ENCODE assay signal across 14 cellular contexts in the genomic region with DNA sequence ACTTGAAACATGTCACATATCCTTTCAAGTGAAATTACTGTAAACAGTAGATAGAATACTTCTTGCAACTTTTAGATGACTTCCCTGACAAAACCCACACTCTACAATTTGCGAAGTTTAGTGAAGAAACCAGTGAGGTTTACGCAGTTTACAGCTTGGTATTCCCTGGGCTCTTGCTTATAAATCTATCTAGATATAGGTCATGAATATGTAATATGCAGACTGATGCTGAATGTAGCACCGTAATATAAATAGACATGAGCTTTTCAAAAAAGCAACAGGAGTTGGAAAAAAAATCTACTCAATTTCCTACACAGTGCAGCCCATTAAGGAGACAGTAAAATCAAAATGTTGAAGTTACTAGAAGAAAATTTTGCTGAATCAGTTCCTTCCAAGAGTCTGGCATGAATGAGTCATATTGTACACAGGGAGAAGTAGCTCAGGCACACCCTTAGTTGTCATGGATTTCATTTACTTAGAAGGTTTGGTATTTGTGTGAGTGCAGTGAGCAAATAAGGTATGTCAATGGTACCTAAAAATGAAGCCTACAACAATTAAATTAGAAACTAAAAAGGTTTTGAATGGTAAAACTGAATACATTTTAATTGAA.
DNase-seq lines count a peak whose midpoint lies in the region; ATAC-seq, FAIRE-seq and TF ChIP-seq lines count a peak whose summit lies in the region.
"Had no signal": no experiment of that assay in that cellular context is flagged by ENCODE, and none has a peak within 500 bp of the region (broad histone marks: within the 10 kb centered on the region; RNA-seq: fewer than 3 reads in every experiment).

No MANE protein-coding gene starts in this region.

- H3K4me2 ChIP-seq in fibroblast of lung (ENCODE audit: extremely low read depth, insufficient read depth, low read length): no peak overlapping the region

- no peak for TF ChIP-seq CTCF in fibroblast of lung (conservative IDR thresholded peaks at IDR 0.05 in 1 of 2, IDR thresholded peaks at IDR 0.05 in 1 of 2; ENCODE audit: low read depth in 1 of 2, low read length in 2 of 2)
- no peak for TF ChIP-seq CTCF in retinal pigment epithelial cell (conservative IDR thresholded peaks at IDR 0.05; ENCODE audit: low read depth, low read length)

- no peak overlapping the region for H2AFZ ChIP-seq in fibroblast of lung (ENCODE audit: low read length)

- FAIRE-seq in RCC 7860 (lab: Jason Lieb, UNC): peak; percentile 85
- FAIRE-seq: HTR-8/SVneo had no signal

- ATAC-seq in GM21367 (IDR thresholded peaks at IDR 0.05; ENCODE audit: unreplicated experiment) (no peak), HG02763 (IDR thresholded peaks at IDR 0.05; ENCODE audit: unreplicated experiment) (no peak)
- ATAC-seq: naive thymus-derived CD8-positive, alpha-beta T cell had no signal

- H3K9me3 ChIP-seq in fibroblast of lung (ENCODE audit: control insufficient read depth, insufficient read depth, low read depth, low read length): no peaks in the 10 kb centered on the region
- H3K9me3 ChIP-seq: upper lobe of left lung had no signal

- no peaks in the 10 kb centered on the region for H4K20me1 ChIP-seq in fibroblast of lung (ENCODE audit: control insufficient read depth, extremely low read depth, insufficient read depth, low read length)

- no peak overlapping the region for H3K27ac ChIP-seq in fibroblast of lung (ENCODE audit: insufficient read depth, low read length)
- H3K27ac ChIP-seq: upper lobe of left lung had no signal

- no peaks in the 10 kb centered on the region for H3K4me1 ChIP-seq in fibroblast of lung (ENCODE audit: control insufficient read depth, extremely low read depth, insufficient read depth, low read length)
- H3K4me1 ChIP-seq: upper lobe of left lung had no signal

- peak; percentile 4 for DNase-seq in NCI-H510A treated with DMSO at 0.1 percent for 48 hours (lab: John Stamatoyannopoulos, UW)
- DNase-seq in NCI-H510A (lab: John Stamatoyannopoulos, UW): no peak
- peak; percentile 92 for DNase-seq in RCC 7860 (ENCODE audit: low spot score)
- peak; percentile 60 to 89 for DNase-seq in fibroblast of lung (ENCODE audit: low read depth in 2 of 2)
- peak; percentile 70 for DNase-seq in retinal pigment epithelial cell (ENCODE audit: low read depth)
- DNase-seq in stimulated activated CD4-positive, alpha-beta T cell treated with anti-CD3 and anti-CD28 coated beads, Interleukin-15, amount 100 ng/mL, for 24 hours: no peak
- DNase-seq: activated T-cell treated with anti-CD3 and anti-CD28 coated beads, Interleukin-2, amount 50 U/mL, for 1 hour; naive thymus-derived CD8-positive, alpha-beta T cell; NCI-H345; T-helper 9 cell; upper lobe of left lung had no signal

- H3K36me3 ChIP-seq in fibroblast of lung (ENCODE audit: control insufficient read depth, insufficient read depth, low read length): no peaks in the 10 kb centered on the region
- H3K36me3 ChIP-seq: upper lobe of left lung had no signal

- H3K4me3 ChIP-seq in fibroblast of lung (replicated peaks in 1 of 4; ENCODE audit: control extremely low read depth in 1 of 4, insufficient read depth in 1 of 4, low read depth in 3 of 4, low read length in 4 of 4) (no peak overlapping the region), retinal pigment epithelial cell (ENCODE audit: low read length) (no peak overlapping the region)
- H3K4me3 ChIP-seq: upper lobe of left lung had no signal

- no peak overlapping the region for H3K9ac ChIP-seq in fibroblast of lung (ENCODE audit: insufficient read depth, low read length)

- H3K79me2 ChIP-seq in fibroblast of lung (ENCODE audit: control insufficient read depth, insufficient read depth, low read length): no peaks in the 10 kb centered on the region

- H3K27me3 ChIP-seq in fibroblast of lung (ENCODE audit: control insufficient read depth, insufficient read depth, low read length): no peaks in the 10 kb centered on the region
- H3K27me3 ChIP-seq: upper lobe of left lung had no signal

Comparison
In these comparisons a context has a peak if more than half of its experiments do, and no peak if none do; other contexts are left out.
1. DNase-seq: peak in NCI-H510A treated with DMSO at 0.1 percent for 48 hours (single experiment), RCC 7860 (single experiment), fibroblast of lung (2 of 2) and retinal pigment epithelial cell (single experiment); none in NCI-H510A (single experiment) and stimulated activated CD4-positive, alpha-beta T cell treated with anti-CD3 and anti-CD28 coated beads, Interleukin-15, amount 100 ng/mL, for 24 hours (single experiment).